Comparison of ENCODE assay signal across 1 cellular context in genomic region chr3:8954938-8955763, GRCh38.
TF ChIP-seq lines count a peak whose summit lies in the region.

No MANE protein-coding gene starts in this region.

TF ChIP-seq in GM12878, 131 proteins besides CTCF, POLR2A, EP300 and RAD21 (continued from another document):
- peak; percentile 22; the same call in 1 of the 2 replicates for TF ChIP-seq RUNX3 (IDR thresholded peaks at IDR 0.05; ENCODE audit: low read length)
- no peak for TF ChIP-seq BRCA1 (IDR thresholded peaks at IDR 0.05; ENCODE audit: low read depth, low read length)
- TF ChIP-seq GATAD2B (conservative IDR thresholded peaks at IDR 0.05; ENCODE audit: low read depth) = 0 out of 2 replicates have a peak, but pooled peaks have one; percentile 39
- TF ChIP-seq SUZ12 (IDR thresholded peaks at IDR 0.05; ENCODE audit: unreplicated experiment) = no peak
- TF ChIP-seq FOXM1 (IDR thresholded peaks at IDR 0.05; ENCODE audit: low read depth, low read length) = 0 out of 2 replicates have a peak, but pooled peaks have one; percentile 16
- TF ChIP-seq IKZF2 (IDR thresholded peaks at IDR 0.05) = peak; percentile 92; a peak in 3 of 4 replicates
- TF ChIP-seq NR2F1 (conservative IDR thresholded peaks at IDR 0.05) = 0 out of 2 replicates have a peak, but pooled peaks have one; percentile 30
- peak; percentile 84 for TF ChIP-seq IKZF1 (conservative IDR thresholded peaks at IDR 0.05)
- peak; percentile 62; the same call in 1 of the 2 replicates for TF ChIP-seq DPF2 (IDR thresholded peaks at IDR 0.05)
- TF ChIP-seq ESRRA (IDR thresholded peaks at IDR 0.05; ENCODE audit: low read length) = no peak
- peak; percentile 92 for TF ChIP-seq PKNOX1 (IDR thresholded peaks at IDR 0.05)
- TF ChIP-seq ZNF687 (IDR thresholded peaks at IDR 0.05) = 0 out of 2 replicates have a peak, but pooled peaks have one; percentile 4
- TF ChIP-seq ASH2L (IDR thresholded peaks at IDR 0.05; ENCODE audit: borderline replicate concordance, low read depth) = no peak
- TF ChIP-seq USF2 (IDR thresholded peaks at IDR 0.05; ENCODE audit: borderline replicate concordance, low read depth, low read length) = peak; percentile 6; the same call in 1 of the 2 replicates
- TF ChIP-seq IRF5 (IDR thresholded peaks at IDR 0.05; ENCODE audit: borderline replicate concordance) = no peak
- TF ChIP-seq PBX3 (IDR thresholded peaks at IDR 0.05; ENCODE audit: insufficient replicate concordance, low read depth, low read length) = peak; percentile 75
- TF ChIP-seq SPI1 (IDR thresholded peaks at IDR 0.05; ENCODE audit: borderline replicate concordance, insufficient read depth, low read depth, low read length) = peak; percentile 74; the same call in 1 of the 2 replicates
- TF ChIP-seq ZNF24 (IDR thresholded peaks at IDR 0.05) = peak; percentile 82
- TF ChIP-seq SKIL (IDR thresholded peaks at IDR 0.05; ENCODE audit: low read depth, poor library complexity, severe bottlenecking) = peak; percentile 73
- no peak for TF ChIP-seq WRNIP1 (IDR thresholded peaks at IDR 0.05; ENCODE audit: borderline replicate concordance, low read depth, low read length)
- 0 out of 2 replicates have a peak, but pooled peaks have one; percentile 23 for TF ChIP-seq IRF4 (IDR thresholded peaks at IDR 0.05; ENCODE audit: low read depth, low read length)
- peak; percentile 68 for TF ChIP-seq ATF7 (IDR thresholded peaks at IDR 0.05; ENCODE audit: low read depth)
- 0 out of 2 replicates have a peak, but pooled peaks have one; percentile 38 for TF ChIP-seq NFIC (IDR thresholded peaks at IDR 0.05; ENCODE audit: low read depth, low read length)
- TF ChIP-seq MEF2A (IDR thresholded peaks at IDR 0.05; ENCODE audit: insufficient read depth, low read depth, low read length) = no peak
- no peak for TF ChIP-seq SMC3 (IDR thresholded peaks at IDR 0.05; ENCODE audit: borderline replicate concordance, low read length)
- no peak for TF ChIP-seq SREBF2 (IDR thresholded peaks at IDR 0.05; ENCODE audit: low read length)
- TF ChIP-seq ZBTB33 (IDR thresholded peaks at IDR 0.05) = no peak
- peak; percentile 66; the same call in 1 of the 2 replicates for TF ChIP-seq ZNF384 (IDR thresholded peaks at IDR 0.05; ENCODE audit: borderline replicate concordance, low read depth, low read length)
- TF ChIP-seq RELB (IDR thresholded peaks at IDR 0.05; ENCODE audit: low read depth) = peak; percentile 88
- peak; percentile 95 for TF ChIP-seq MEF2B (IDR thresholded peaks at IDR 0.05; ENCODE audit: partially characterized antibody, poor library complexity, severe bottlenecking)
- 0 out of 2 replicates have a peak, but pooled peaks have one; percentile 28 for TF ChIP-seq MTA3 (IDR thresholded peaks at IDR 0.05; ENCODE audit: borderline replicate concordance, low read length)
